1 cellular context compared by ENCODE assay signal in genomic region chr22:30877662-30878515, GRCh38.
TF ChIP-seq lines count a peak whose summit lies in the region.

No MANE protein-coding gene starts in this region.

TF ChIP-seq in HepG2, 621 proteins besides CTCF, POLR2A, EP300 and RAD21 (continued from another document):
- TF ChIP-seq ZNF451 (CRISPR knock-in tag; IDR thresholded peaks at IDR 0.05) (no peak), ZBTB3 (CRISPR knock-in tag; IDR thresholded peaks at IDR 0.05; ENCODE audit: borderline replicate concordance, low read depth) (no peak), ZNF800 (CRISPR knock-in tag; IDR thresholded peaks at IDR 0.05) (no peak), ZNF274 (CRISPR knock-in tag; IDR thresholded peaks at IDR 0.05) (no peak), RFX5 (IDR thresholded peaks at IDR 0.05; ENCODE audit: low read depth, low read length) (no peak), ZBTB44 (CRISPR knock-in tag; IDR thresholded peaks at IDR 0.05) (no peak), ZNF543 (CRISPR knock-in tag; IDR thresholded peaks at IDR 0.05) (no peak), DZIP1 (CRISPR knock-in tag; IDR thresholded peaks at IDR 0.05) (no peak), CHD4 (IDR thresholded peaks at IDR 0.05; ENCODE audit: borderline replicate concordance, low read length) (no peak), NFAT5 (CRISPR knock-in tag; IDR thresholded peaks at IDR 0.05) (no peak), SUZ12 (IDR thresholded peaks at IDR 0.05; ENCODE audit: low read depth, low read length) (no peak), CSRNP1 (CRISPR knock-in tag; IDR thresholded peaks at IDR 0.05) (no peak), SRSF9 (IDR thresholded peaks at IDR 0.05; ENCODE audit: borderline replicate concordance, insufficient read depth, low read depth, low read length, poor library complexity, severe bottlenecking) (no peak)
